ENCODE assay signal across 19 cellular contexts in genomic region chrX:150903110-150903508, GRCh38. TPM values are rescaled to one million over a fixed set of nuclear protein-coding genes. Genes with fewer than 3 reads are reported as not detected.
A peak's percentile ranks its signal among the peaks of the same experiment; 100 is the strongest.
DNase-seq lines count a peak whose midpoint lies in the region; ATAC-seq, FAIRE-seq and TF ChIP-seq lines count a peak whose summit lies in the region.
"Had no signal": no experiment of that assay in that cellular context is flagged by ENCODE, and none has a peak within 500 bp of the region (broad histone marks: within the 10 kb centered on the region; RNA-seq: fewer than 3 reads in every experiment).

No MANE protein-coding gene starts in this region.

- DNase-seq in cardiac septum (ENCODE audit: low spot score) = peak; percentile 44
- no peak for DNase-seq in heart left ventricle
- no peak for DNase-seq in K562 (ENCODE audit: extremely low read depth in 1 of 4, low spot score in 3 of 4)
- no peak for DNase-seq in effector CD4-positive, alpha-beta T cell
- no peak for DNase-seq in iPS-NIHi11 (ENCODE audit: low spot score)
- no peak for DNase-seq in HTR-8/SVneo (ENCODE audit: insufficient read length, low spot score)
- DNase-seq: 8988T, DMS 273 treated with DMSO at 0.1 percent for 48 hours, HCEC 1CT, KBM-7, NCI-H1048, NCI-H2107, NCI-H446, SJCRH30, SW 1271 had no signal

- ATAC-seq in heart left ventricle = no peak
- ATAC-seq in K562 = no peak
- no peak for ATAC-seq in GM19397 (IDR thresholded peaks at IDR 0.05; ENCODE audit: unreplicated experiment)

- H3K27me3 ChIP-seq in heart left ventricle (no peaks in the 10 kb centered on the region), K562 (ENCODE audit: control insufficient read depth in 2 of 2, insufficient read depth in 2 of 2, low read length in 2 of 2) (no peaks in the 10 kb centered on the region), iPS-18a (ENCODE audit: control insufficient read depth, insufficient read depth, low read length) (no peaks in the 10 kb centered on the region)
- H3K27me3 ChIP-seq: SJCRH30 had no signal

- in situ Hi-C loops in K562 (cut with MboI) = no loop called here

- no peak overlapping the region for H3K27ac ChIP-seq in heart left ventricle
- no peak overlapping the region for H3K27ac ChIP-seq in K562 (ENCODE audit: extremely low read depth, low read depth, low read length)
- peak overlapping the region; percentile 52 for H3K27ac ChIP-seq in iPS-18a (ENCODE audit: low read length)
- H3K27ac ChIP-seq: BLaER1 treated with 17β-estradiol and CSF1 and Interleukin-3, amounts not matched to agents 10 nM and 100 nM; RWPE1; SJCRH30 had no signal

- POLR2A ChIA-PET in K562 (lab: Yijun Ruan, JAX) = no interaction called here

- 57 to 80% (median 66%) methylated on average over 6 of the region's 6 CpGs for WGBS in heart left ventricle, 4 donors
- 53% methylated on average over 6 of the region's 6 CpGs for WGBS in K562 (ENCODE audit: insufficient coverage, low coverage, missing lambda C conversion rate)

- TF ChIP-seq EP300 in K562 (IDR thresholded peaks at IDR 0.05; ENCODE audit: low read length) = no peak

- no peaks in the 10 kb centered on the region for H4K20me1 ChIP-seq in K562 (replicated peaks; ENCODE audit: control insufficient read depth, insufficient read depth, low read length)
- H4K20me1 ChIP-seq: BLaER1 treated with 17β-estradiol and CSF1 and Interleukin-3, amounts not matched to agents 10 nM and 100 nM had no signal

- no peak for TF ChIP-seq POLR2A in heart left ventricle (IDR thresholded peaks at IDR 0.05)
- TF ChIP-seq POLR2A in K562 (conservative IDR thresholded peaks at IDR 0.05) = no peak

- TF ChIP-seq CTCF in heart left ventricle (IDR thresholded peaks at IDR 0.05) (no peak), K562 (IDR thresholded peaks at IDR 0.05 in 2 of 3, conservative IDR thresholded peaks at IDR 0.05 in 1 of 3; ENCODE audit: insufficient read depth in 2 of 3, low read depth in 1 of 3, low read length in 3 of 3) (no peak)

- H3K9ac ChIP-seq in K562 (ENCODE audit: insufficient read depth in 1 of 2, low read depth in 2 of 2, low read length in 2 of 2) (no peak overlapping the region), iPS-18a (ENCODE audit: low read length) (peak overlapping the region; percentile 77)
- H3K9ac ChIP-seq: BLaER1 treated with 17β-estradiol and CSF1 and Interleukin-3, amounts not matched to agents 10 nM and 100 nM had no signal

- H2AFZ ChIP-seq in K562 (ENCODE audit: low read depth, low read length) = peak overlapping the region; percentile 74

- H3K9me1 ChIP-seq in K562 (ENCODE audit: control insufficient read depth, insufficient read depth, low read length) = no peaks in the 10 kb centered on the region

- no peak for TF ChIP-seq RAD21 in K562 (CRISPR knock-in tag; conservative IDR thresholded peaks at IDR 0.05 in 1 of 2, IDR thresholded peaks at IDR 0.05 in 1 of 2)

- peaks cover 4% of the 10 kb centered on the region; the same call in 1 of the 3 replicates for H3K79me2 ChIP-seq in K562 (ENCODE audit: control insufficient read depth, insufficient read depth, low read length)

- CTCF ChIA-PET in K562 (lab: Yijun Ruan, JAX; ENCODE audit: low intra/inter-chr PET ratio) = no interaction called here

- intact Hi-C loops in cardiac septum (cut with DNase I) = no loop called here
- intact Hi-C loops in heart left ventricle (cut with DNase I) = loop anchor here in 3 of 10 donors (10.0 kb wide), 3 partner anchors 82 to 492 kb away; partner anchors contain the start of genes HMGB3 (in 1 of the 3) and VMA21 (in 1 of the 3)
- intact Hi-C loops in K562 (cut with micrococcal nuclease) = no loop called here

- H3K4me1 ChIP-seq in heart left ventricle = peaks cover 0 to 6% (median 0%) of the 10 kb centered on the region in 12 donors
- H3K4me1 ChIP-seq in K562 (replicated peaks in 1 of 2; ENCODE audit: control insufficient read depth in 2 of 2, insufficient read depth in 2 of 2, low read length in 2 of 2) = peaks cover 14 to 23% of the 10 kb centered on the region in 2 experiments
- H3K4me1 ChIP-seq in iPS-18a (ENCODE audit: control insufficient read depth, low read depth, low read length) = peaks cover 22% of the 10 kb centered on the region
- H3K4me1 ChIP-seq: SJCRH30 had no signal

- H3K4me3 ChIP-seq in heart left ventricle (no peak overlapping the region), K562 (no peak overlapping the region), iPS-18a (ENCODE audit: low read length) (peak overlapping the region; percentile 44)
- H3K4me3 ChIP-seq: BLaER1 treated with 17β-estradiol and CSF1 and Interleukin-3, amounts not matched to agents 10 nM and 100 nM; SJCRH30 had no signal

- H3K9me3 ChIP-seq in heart left ventricle (no peaks in the 10 kb centered on the region), K562 (replicated peaks; ENCODE audit: control insufficient read depth, insufficient read depth, low read depth, low read length) (no peaks in the 10 kb centered on the region), iPS-18a (ENCODE audit: control insufficient read depth, low read depth, low read length) (peaks cover 6% of the 10 kb centered on the region)
- H3K9me3 ChIP-seq: SJCRH30 had no signal

- FAIRE-seq in K562 (lab: Jason Lieb, UNC) (peak; percentile 15), HTR-8/SVneo (lab: Jason Lieb, UNC) (no peak)

- no TSS peak for BruUV-seq in K562 (replicated peaks; lab: Mats Ljungman, UMichigan)

- H3K36me3 ChIP-seq in heart left ventricle = no peaks in the 10 kb centered on the region
- no peaks in the 10 kb centered on the region for H3K36me3 ChIP-seq in K562 (ENCODE audit: control insufficient read depth, insufficient read depth, low read length)
- no peaks in the 10 kb centered on the region for H3K36me3 ChIP-seq in iPS-18a (ENCODE audit: control insufficient read depth, low read depth, low read length)
- H3K36me3 ChIP-seq: BLaER1 treated with 17β-estradiol and CSF1 and Interleukin-3, amounts not matched to agents 10 nM and 100 nM; SJCRH30 had no signal

- H3K4me2 ChIP-seq in K562 (ENCODE audit: insufficient read depth, low read length) = no peak overlapping the region

TF ChIP-seq in K562, 482 proteins besides CTCF, POLR2A, EP300 and RAD21:
- TF ChIP-seq ZNF77 (CRISPR knock-in tag; IDR thresholded peaks at IDR 0.05) = no peak
- TF ChIP-seq NCOA4 (IDR thresholded peaks at IDR 0.05; ENCODE audit: partially characterized antibody) = no peak
- TF ChIP-seq RNF2 (IDR thresholded peaks at IDR 0.05) = no peak
- no peak for TF ChIP-seq PHF21A (IDR thresholded peaks at IDR 0.05; ENCODE audit: borderline replicate concordance, low read depth)
- no peak for TF ChIP-seq E2F6 (IDR thresholded peaks at IDR 0.05; ENCODE audit: borderline replicate concordance in 1 of 2, extremely low read depth in 1 of 2, insufficient read depth in 1 of 2, insufficient read length in 1 of 2, low read depth in 1 of 2, low read length in 1 of 2, poor library complexity in 1 of 2, severe bottlenecking in 1 of 2)

RNA-seq across cellular contexts. Expression of gene CD99L2, which starts 4.6 kb away (rescaled TPM):
- total RNA-seq in cardiac septum (90.8 TPM), heart left ventricle (100 to 1,000 TPM in 3 of 9 donors, 10 to 100 TPM in 6; 70.8 to 115 (median 94.6) TPM), K562 (2014; rRNA removed) (10.2 and 11.7 TPM in 2 replicates), K562 (2014; rRNA removed; fragmentation: Illumina TruSeq; extraction: Trizol) (9.6 and 10.4 TPM in 2 replicates), K562 (2015; rRNA removed; fragmentation: Illumina TruSeq; extraction: Trizol) (14.6 and 15.0 TPM in 2 replicates), K562 (2021) (19.0 and 19.6 TPM in 2 replicates)
- polyA plus RNA-seq in heart left ventricle (10 to 100 TPM; 51.9 to 72.9 TPM), K562 (2011; rRNA removed) (11.9 and 15.0 TPM in 2 replicates), K562 (2014; fragmentation: Illumina TruSeq; extraction: Trizol) (17.6 and 18.0 TPM in 2 replicates), K562 (2014; fragmentation: Nextera tagmentation; extraction: Ambion mirVana) (1 to 10 TPM in 1 of 2 experiments, under 1 TPM in 1; 0.76 to 2.8 TPM), K562 (2014; rRNA removed) (12.7 and 13.0 TPM in 2 replicates)
- total RNA-seq in K562 (2011; cell fraction: chromatin; rRNA removed; ENCODE audit: low replicate concordance) = 18.1 and 26.2 TPM in 2 replicates
- 25.0 and 27.5 TPM in 2 replicates for total RNA-seq in K562 (2011; cell fraction: nucleolus; rRNA removed)
- total RNA-seq in K562 (2011; cell fraction: nucleoplasm; rRNA removed) = 27.9 and 31.7 TPM in 2 replicates
- polyA plus RNA-seq in K562 (2011; cell fraction: cytosol; rRNA removed) = 15.0 and 21.8 TPM in 2 replicates
- polyA plus RNA-seq in K562 (2011; cell fraction: nucleus; rRNA removed) = 13.6 and 14.1 TPM in 2 replicates
- polyA plus RNA-seq in K562 (2012) = 21.5 and 27.6 TPM in 2 replicates
- 13.8 and 13.9 TPM in 2 replicates for polyA minus RNA-seq in K562 (2011; rRNA and poly(A)+ RNA removed)
- 8.4 and 9.1 TPM in 2 replicates for polyA minus RNA-seq in K562 (2011; cell fraction: cytosol; rRNA and poly(A)+ RNA removed)
- 3.9 and 6.3 TPM in 2 replicates for polyA minus RNA-seq in K562 (2011; cell fraction: nucleus; rRNA and poly(A)+ RNA removed)
